23 cellular contexts compared by ENCODE assay signal in the genomic region with DNA sequence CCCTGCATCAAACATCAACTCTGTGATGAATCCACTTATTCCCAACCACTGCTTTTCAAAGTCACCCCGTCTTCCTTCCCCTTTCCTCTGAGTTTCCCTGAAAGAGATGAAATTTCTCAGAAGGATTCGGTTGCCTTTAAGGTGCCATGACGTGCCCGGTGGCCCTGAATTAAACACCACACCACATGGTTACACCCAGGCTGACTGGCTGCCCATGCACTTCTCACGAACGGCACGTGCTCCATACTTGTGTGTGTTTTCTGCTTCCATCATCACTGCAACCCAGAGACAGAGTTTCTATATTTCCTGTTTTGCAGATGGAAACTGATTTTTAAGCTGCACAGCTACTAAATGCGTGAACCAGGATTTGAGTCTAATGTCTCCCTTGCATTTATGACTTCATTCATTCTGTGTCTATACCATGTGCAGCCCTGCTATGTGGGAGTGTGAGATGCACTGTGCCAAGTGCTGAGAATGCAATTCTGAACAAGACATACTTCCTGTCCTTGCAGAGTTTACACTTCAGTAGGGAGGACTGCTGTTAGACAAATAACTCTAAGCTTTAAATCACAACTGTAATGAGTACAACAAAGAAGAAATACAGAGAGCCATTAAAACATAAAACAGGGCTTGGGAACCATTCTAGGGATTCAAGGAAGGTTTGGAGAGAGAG.
A peak's percentile ranks its signal among the peaks of the same experiment; 100 is the strongest.
DNase-seq lines count a peak whose midpoint lies in the region; ATAC-seq and TF ChIP-seq lines count a peak whose summit lies in the region.
"Had no signal": no experiment of that assay in that cellular context is flagged by ENCODE, and none has a peak within 500 bp of the region (broad histone marks: within the 10 kb centered on the region; RNA-seq: fewer than 3 reads in every experiment).

No MANE protein-coding gene starts in this region.

- peaks cover 15% of the 10 kb centered on the region for H3K4me1 Mint-ChIP-seq in type B pancreatic cell (ENCODE audit: unreplicated experiment)
- H3K4me1 Mint-ChIP-seq: CD14-positive monocyte; stimulated activated memory B cell treated with anti-CD40 and anti-IgM and Interleukin-4, amounts not matched to agents 10 μg/mL and 1 μg/mL and 100 μg/mL, for 72 hours had no signal

- ATAC-seq in HG02852 (IDR thresholded peaks at IDR 0.05; ENCODE audit: unreplicated experiment): no peak
- ATAC-seq: activated T-cell treated with anti-CD3 and anti-CD28 coated beads, Interleukin-2, amount 50 U/mL, for 4 hours; sciatic nerve; stimulated activated memory B cell treated with anti-CD40 and anti-IgM and Interleukin-4, amounts not matched to agents 10 μg/mL and 1 μg/mL and 100 μg/mL, for 72 hours had no signal

- no peak overlapping the region for H3K4me3 ChIP-seq in LNCaP clone FGC (ENCODE audit: low read depth, low read length)
- H3K4me3 ChIP-seq: breast epithelium, colonic mucosa, suprapubic skin had no signal

- no peak for TF ChIP-seq CTCF in LNCaP clone FGC (IDR thresholded peaks at IDR 0.05; ENCODE audit: control insufficient read depth, extremely low read depth, insufficient read depth)
- TF ChIP-seq CTCF in type B pancreatic cell (conservative IDR thresholded peaks at IDR 0.05): no peak

- H3K4me3 Mint-ChIP-seq in type B pancreatic cell: no peak overlapping the region
- H3K4me3 Mint-ChIP-seq: activated T-cell treated with anti-CD3 and anti-CD28 coated beads, Interleukin-2, amount 50 U/mL, for 4 hours; CD14-positive monocyte; stimulated activated memory B cell treated with anti-CD40 and anti-IgM and Interleukin-4, amounts not matched to agents 10 μg/mL and 1 μg/mL and 100 μg/mL, for 72 hours; T-helper 2 cell treated with Interferon-gamma antibody and Interleukin-4, amounts not matched to agents 5 μg/mL and 100 μg/mL, for 36 hours had no signal

- peaks cover 6% of the 10 kb centered on the region for H3K36me3 Mint-ChIP-seq in type B pancreatic cell
- H3K36me3 Mint-ChIP-seq: CD14-positive monocyte; stimulated activated memory B cell treated with anti-CD40 and anti-IgM and Interleukin-4, amounts not matched to agents 10 μg/mL and 1 μg/mL and 100 μg/mL, for 72 hours had no signal

- DNase-seq in LNCaP clone FGC (ENCODE audit: low read depth) (peak; percentile 11), amniotic epithelial cell (ENCODE audit: low read depth) (peak; percentile 21), iris pigment epithelial cell (ENCODE audit: low read depth) (peak; percentile 32), type B pancreatic cell (ENCODE audit: extremely low spot score, unreplicated experiment) (no peak), SIG-M5 treated with dmso at 0.1 percent for 504 hours (lab: John Stamatoyannopoulos, UW; ENCODE audit: unreplicated experiment) (no peak)
- no peak for DNase-seq in activated T-cell treated with anti-CD3 and anti-CD28 coated beads, Interleukin-2, amount 50 U/mL, for 48 hours
- DNase-seq: activated CD4-positive, alpha-beta T cell treated with anti-CD3 and anti-CD28 coated beads for 48 hours; activated naive CD4-positive, alpha-beta T cell; activated T-cell treated with anti-CD3 and anti-CD28 coated beads, Interleukin-2, amount 50 U/mL, for 4 hours; colonic mucosa; effector memory CD4-positive, alpha-beta T cell; Kasumi-1; NCI-H1092; NCI-H1930; NCI-H526 treated with DMSO at 0.1 percent for 48 hours; stimulated activated CD4-positive, alpha-beta T cell treated with anti-CD3 and anti-CD28 coated beads, Interleukin-4, amount 100 ng/mL, for 4 hours had no signal

- peaks cover 8% of the 10 kb centered on the region for H3K9me3 Mint-ChIP-seq in type B pancreatic cell

- H3K27ac Mint-ChIP-seq in type B pancreatic cell: peak overlapping the region; percentile 0
- H3K27ac Mint-ChIP-seq: stimulated activated memory B cell treated with anti-CD40 and anti-IgM and Interleukin-4, amounts not matched to agents 10 μg/mL and 1 μg/mL and 100 μg/mL, for 72 hours; T-helper 2 cell treated with Interferon-gamma antibody and Interleukin-4, amounts not matched to agents 5 μg/mL and 100 μg/mL, for 36 hours had no signal

- H3K27me3 Mint-ChIP-seq in type B pancreatic cell: peaks cover 19% of the 10 kb centered on the region

Comparison
In these comparisons a context has a peak if more than half of its experiments do, and no peak if none do; other contexts are left out.
1. DNase-seq: peak in LNCaP clone FGC (single experiment), amniotic epithelial cell (single experiment) and iris pigment epithelial cell (single experiment); none in type B pancreatic cell (single experiment), SIG-M5 treated with dmso at 0.1 percent for 504 hours (single experiment) and activated T-cell treated with anti-CD3 and anti-CD28 coated beads, Interleukin-2, amount 50 U/mL, for 48 hours (0 of 2).